ENCODE assay signal across 23 cellular contexts in genomic region chr10:30822693-30823465, GRCh38.
"Had no signal": no experiment of that assay in that cellular context is flagged by ENCODE, and none has a peak within 500 bp of the region (broad histone marks: within the 10 kb centered on the region; RNA-seq: fewer than 3 reads in every experiment).

No MANE protein-coding gene starts in this region.

- H3K36me3 Mint-ChIP-seq: activated CD8-positive, alpha-beta memory T cell treated with anti-CD3 and anti-CD28 coated beads, Interleukin-2, amount 10 ng/mL, durations not matched to agents 7 days and 5 days had no signal

- H3K27ac ChIP-seq: body of pancreas, Peyer's patch, RWPE1, SJCRH30 had no signal

- H3K9me3 ChIP-seq: ascending aorta, body of pancreas, Peyer's patch, SJCRH30 had no signal

- H3K4me1 Mint-ChIP-seq: activated CD8-positive, alpha-beta memory T cell treated with anti-CD3 and anti-CD28 coated beads, Interleukin-2, amount 10 ng/mL, durations not matched to agents 7 days and 5 days had no signal

- H3K9me3 Mint-ChIP-seq: activated naive CD4-positive, alpha-beta T cell treated with anti-CD3 and anti-CD28 coated beads, Interleukin-2, amount 50 U/mL, for 24 hours; activated T-cell treated with anti-CD3 and anti-CD28 coated beads, Interleukin-2, amount 50 U/mL, for 24 hours; activated T-helper 1 cell treated with anti-CD3 and anti-CD28 coated beads, Interleukin-12 subunit alpha, Interleukin-12 subunit beta, Interleukin-2, Interleukin-4 antibody, amounts not matched to agents 30 ng/mL and 10 ng/mL and 1 ng/mL, durations not matched to agents 14 hours and 24 hours and 36 hours; T-helper 1 cell treated with Interleukin-12 subunit alpha and Interleukin-12 subunit beta and Interleukin-4 antibody, amounts not matched to agents 30 μg/mL and 1 μg/mL, for 36 hours had no signal

- DNase-seq: activated CD4-positive, alpha-beta T cell treated with anti-CD3 and anti-CD28 coated beads for 4 hours; activated CD4-positive, alpha-beta T cell treated with anti-CD3 and anti-CD28 coated beads, Interleukin-2, amount 50 U/mL, for 48 hours; activated CD8-positive, alpha-beta memory T cell treated with anti-CD3 and anti-CD28 coated beads, Interleukin-2, amount 10 ng/mL, durations not matched to agents 7 days and 5 days; activated effector memory CD4-positive, alpha-beta T cell treated with Interleukin-2 at 50 U/mL for 16 hours; activated naive CD4-positive, alpha-beta T cell; activated T-cell treated with anti-CD3 and anti-CD28 coated beads, Interleukin-2, amount 50 U/mL, for 24 hours; body of pancreas; Kasumi-1; NCI-H1105 treated with DMSO at 0.1 percent for 48 hours; NCI-H1436 treated with DMSO at 0.1 percent for 48 hours; NCI-H187; NCI-H2081; NCI-H510A treated with DMSO at 0.1 percent for 48 hours; NCI-H69; Peyer's patch; Right ventricle myocardium superior; SJCRH30 had no signal

- H3K4me3 ChIP-seq: ascending aorta, body of pancreas, Peyer's patch, SJCRH30 had no signal

- H3K27ac Mint-ChIP-seq: activated CD8-positive, alpha-beta memory T cell treated with anti-CD3 and anti-CD28 coated beads, Interleukin-2, amount 10 ng/mL, durations not matched to agents 7 days and 5 days; activated naive CD4-positive, alpha-beta T cell treated with anti-CD3 and anti-CD28 coated beads, Interleukin-2, amount 50 U/mL, for 24 hours; activated T-cell treated with anti-CD3 and anti-CD28 coated beads, Interleukin-2, amount 50 U/mL, for 24 hours; activated T-helper 1 cell treated with anti-CD3 and anti-CD28 coated beads, Interleukin-12 subunit alpha, Interleukin-12 subunit beta, Interleukin-2, Interleukin-4 antibody, amounts not matched to agents 30 ng/mL and 10 ng/mL and 1 ng/mL, durations not matched to agents 14 hours and 24 hours and 36 hours; T-helper 1 cell treated with Interleukin-12 subunit alpha and Interleukin-12 subunit beta and Interleukin-4 antibody, amounts not matched to agents 30 μg/mL and 1 μg/mL, for 36 hours had no signal

- H3K36me3 ChIP-seq: ascending aorta, Peyer's patch, SJCRH30 had no signal

- ATAC-seq: activated CD4-positive, CD25-positive, alpha-beta regulatory T cell treated with anti-CD3 and anti-CD28 coated beads, Interleukin-2, amount 50 U/mL, for 24 hours; activated CD8-positive, alpha-beta memory T cell treated with anti-CD3 and anti-CD28 coated beads, Interleukin-2, amount 10 ng/mL, durations not matched to agents 7 days and 5 days; body of pancreas had no signal

- H3K27me3 Mint-ChIP-seq: activated naive CD4-positive, alpha-beta T cell treated with anti-CD3 and anti-CD28 coated beads, Interleukin-2, amount 50 U/mL, for 24 hours; activated T-cell treated with anti-CD3 and anti-CD28 coated beads, Interleukin-2, amount 50 U/mL, for 24 hours had no signal

- H3K4me1 ChIP-seq: Peyer's patch had no signal

- H3K27me3 ChIP-seq: ascending aorta, body of pancreas, Peyer's patch, SJCRH30 had no signal

- H3K4me3 Mint-ChIP-seq: activated CD8-positive, alpha-beta memory T cell treated with anti-CD3 and anti-CD28 coated beads, Interleukin-2, amount 10 ng/mL, durations not matched to agents 7 days and 5 days; activated naive CD4-positive, alpha-beta T cell treated with anti-CD3 and anti-CD28 coated beads, Interleukin-2, amount 50 U/mL, for 24 hours; activated T-cell treated with anti-CD3 and anti-CD28 coated beads, Interleukin-2, amount 50 U/mL, for 24 hours; activated T-helper 1 cell treated with anti-CD3 and anti-CD28 coated beads, Interleukin-12 subunit alpha, Interleukin-12 subunit beta, Interleukin-2, Interleukin-4 antibody, amounts not matched to agents 30 ng/mL and 10 ng/mL and 1 ng/mL, durations not matched to agents 14 hours and 24 hours and 36 hours; T-helper 1 cell treated with Interleukin-12 subunit alpha and Interleukin-12 subunit beta and Interleukin-4 antibody, amounts not matched to agents 30 μg/mL and 1 μg/mL, for 36 hours had no signal
